Comparison of ENCODE assay signal across 1 cellular context in genomic region chr1:65067491-65068201, GRCh38.
TF ChIP-seq lines count a peak whose summit lies in the region.

No MANE protein-coding gene starts in this region.

TF ChIP-seq in K562, 482 proteins besides CTCF, POLR2A, EP300 and RAD21 (continued from another document and continues in another):
- TF ChIP-seq, protein P1, sequence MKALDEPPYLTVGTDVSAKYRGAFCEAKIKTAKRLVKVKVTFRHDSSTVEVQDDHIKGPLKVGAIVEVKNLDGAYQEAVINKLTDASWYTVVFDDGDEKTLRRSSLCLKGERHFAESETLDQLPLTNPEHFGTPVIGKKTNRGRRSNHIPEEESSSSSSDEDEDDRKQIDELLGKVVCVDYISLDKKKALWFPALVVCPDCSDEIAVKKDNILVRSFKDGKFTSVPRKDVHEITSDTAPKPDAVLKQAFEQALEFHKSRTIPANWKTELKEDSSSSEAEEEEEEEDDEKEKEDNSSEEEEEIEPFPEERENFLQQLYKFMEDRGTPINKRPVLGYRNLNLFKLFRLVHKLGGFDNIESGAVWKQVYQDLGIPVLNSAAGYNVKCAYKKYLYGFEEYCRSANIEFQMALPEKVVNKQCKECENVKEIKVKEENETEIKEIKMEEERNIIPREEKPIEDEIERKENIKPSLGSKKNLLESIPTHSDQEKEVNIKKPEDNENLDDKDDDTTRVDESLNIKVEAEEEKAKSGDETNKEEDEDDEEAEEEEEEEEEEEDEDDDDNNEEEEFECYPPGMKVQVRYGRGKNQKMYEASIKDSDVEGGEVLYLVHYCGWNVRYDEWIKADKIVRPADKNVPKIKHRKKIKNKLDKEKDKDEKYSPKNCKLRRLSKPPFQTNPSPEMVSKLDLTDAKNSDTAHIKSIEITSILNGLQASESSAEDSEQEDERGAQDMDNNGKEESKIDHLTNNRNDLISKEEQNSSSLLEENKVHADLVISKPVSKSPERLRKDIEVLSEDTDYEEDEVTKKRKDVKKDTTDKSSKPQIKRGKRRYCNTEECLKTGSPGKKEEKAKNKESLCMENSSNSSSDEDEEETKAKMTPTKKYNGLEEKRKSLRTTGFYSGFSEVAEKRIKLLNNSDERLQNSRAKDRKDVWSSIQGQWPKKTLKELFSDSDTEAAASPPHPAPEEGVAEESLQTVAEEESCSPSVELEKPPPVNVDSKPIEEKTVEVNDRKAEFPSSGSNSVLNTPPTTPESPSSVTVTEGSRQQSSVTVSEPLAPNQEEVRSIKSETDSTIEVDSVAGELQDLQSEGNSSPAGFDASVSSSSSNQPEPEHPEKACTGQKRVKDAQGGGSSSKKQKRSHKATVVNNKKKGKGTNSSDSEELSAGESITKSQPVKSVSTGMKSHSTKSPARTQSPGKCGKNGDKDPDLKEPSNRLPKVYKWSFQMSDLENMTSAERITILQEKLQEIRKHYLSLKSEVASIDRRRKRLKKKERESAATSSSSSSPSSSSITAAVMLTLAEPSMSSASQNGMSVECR (CRISPR knock-in tag; IDR thresholded peaks at IDR 0.05): peak; percentile 64; the same call in 1 of the 2 replicates
- TF ChIP-seq ZBTB40 (IDR thresholded peaks at IDR 0.05) (peak; percentile 48; the same call in 1 of the 2 replicates), ZBTB40 (CRISPR knock-in tag; IDR thresholded peaks at IDR 0.05) (no peak), PHF21A (IDR thresholded peaks at IDR 0.05; ENCODE audit: borderline replicate concordance, low read depth) (peak; percentile 44; the same call in 1 of the 2 replicates), HNRNPL (IDR thresholded peaks at IDR 0.05; ENCODE audit: low read depth, low read length) (no peak), ZNF224 (CRISPR knock-in tag; IDR thresholded peaks at IDR 0.05) (no peak), FOSL1 (tag; conservative IDR thresholded peaks at IDR 0.05) (peak; percentile 50; the same call in 1 of the 2 replicates), FOXO4 (CRISPR knock-in tag; IDR thresholded peaks at IDR 0.05) (no peak), GABPA (tag; conservative IDR thresholded peaks at IDR 0.05; ENCODE audit: low read depth) (peak; percentile 77), RFX5 (IDR thresholded peaks at IDR 0.05; ENCODE audit: low read depth, low read length) (no peak), MYC (IDR thresholded peaks at IDR 0.05; ENCODE audit: low read depth, low read length) (peak; percentile 92), MYC (CRISPR knock-in tag; IDR thresholded peaks at IDR 0.05; ENCODE audit: borderline replicate concordance, low read depth) (peak; percentile 63; the same call in 1 of the 2 replicates), LEF1 (IDR thresholded peaks at IDR 0.05) (peak; percentile 52), ZBTB26 (CRISPR knock-in tag; IDR thresholded peaks at IDR 0.05) (no peak), ZNF780A (CRISPR knock-in tag; IDR thresholded peaks at IDR 0.05) (no peak), VEZF1 (CRISPR knock-in tag; IDR thresholded peaks at IDR 0.05) (peak; percentile 95), GABPB2 (CRISPR knock-in tag; conservative IDR thresholded peaks at IDR 0.05) (no peak), WHSC1 (IDR thresholded peaks at IDR 0.05; ENCODE audit: low read length) (no peak), DPF2 (IDR thresholded peaks at IDR 0.05) (peak; percentile 32; the same call in 1 of the 2 replicates), ZSCAN32 (CRISPR knock-in tag; IDR thresholded peaks at IDR 0.05) (no peak), POLR2H (tag; IDR thresholded peaks at IDR 0.05; ENCODE audit: low read depth) (peak; percentile 62; the same call in 1 of the 2 replicates), THAP12 (CRISPR knock-in tag; IDR thresholded peaks at IDR 0.05) (peak; percentile 31; the same call in 1 of the 2 replicates)
- TF ChIP-seq, protein P2, sequence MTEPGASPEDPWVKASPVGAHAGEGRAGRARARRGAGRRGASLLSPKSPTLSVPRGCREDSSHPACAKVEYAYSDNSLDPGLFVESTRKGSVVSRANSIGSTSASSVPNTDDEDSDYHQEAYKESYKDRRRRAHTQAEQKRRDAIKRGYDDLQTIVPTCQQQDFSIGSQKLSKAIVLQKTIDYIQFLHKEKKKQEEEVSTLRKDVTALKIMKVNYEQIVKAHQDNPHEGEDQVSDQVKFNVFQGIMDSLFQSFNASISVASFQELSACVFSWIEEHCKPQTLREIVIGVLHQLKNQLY (CRISPR knock-in tag; conservative IDR thresholded peaks at IDR 0.05): no peak
